In the genomic region with DNA sequence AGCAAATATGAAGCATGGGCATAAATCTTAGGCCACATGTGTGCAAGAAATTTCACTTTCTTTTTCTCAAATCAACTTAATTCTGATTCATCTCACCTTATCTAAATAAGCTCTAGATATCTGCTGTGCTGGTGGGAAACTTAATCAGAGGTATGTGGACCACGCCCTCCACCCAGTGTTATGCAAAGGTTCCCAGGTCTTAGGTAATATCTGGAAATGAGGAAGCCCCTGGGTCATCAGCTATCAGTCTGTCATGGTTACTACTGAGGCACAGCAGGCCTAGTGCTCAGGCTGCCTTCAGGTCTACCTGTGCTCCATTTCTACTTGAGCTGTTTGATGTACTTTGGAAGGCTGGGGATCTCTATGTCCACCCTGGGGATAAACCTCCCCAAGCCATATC, we compare ENCODE assay signal across 23 cellular contexts.
"Had no signal": no experiment of that assay in that cellular context is flagged by ENCODE, and none has a peak within 500 bp of the region (broad histone marks: within the 10 kb centered on the region; RNA-seq: fewer than 3 reads in every experiment).

No MANE protein-coding gene starts in this region.

- H3K36me3 ChIP-seq: cardiac muscle cell, suprapubic skin, transverse colon, uterus had no signal

- DNase-seq: activated CD4-positive, alpha-beta memory T cell treated with anti-CD3 and anti-CD28 coated beads, Interleukin-2, amount 10 ng/mL, durations not matched to agents 7 days and 5 days; activated CD4-positive, alpha-beta T cell treated with anti-CD3 and anti-CD28 coated beads, Interleukin-2, amount 10 ng/mL, durations not matched to agents 24 days and 14 days; activated effector memory CD4-positive, alpha-beta T cell treated with Interleukin-2 at 50 U/mL for 16 hours; activated naive CD4-positive, alpha-beta T cell treated with anti-CD3 and anti-CD28 coated beads, Interleukin-2, amount 10 ng/mL, durations not matched to agents 7 days and 5 days; activated T-cell treated with anti-CD3 and anti-CD28 coated beads, Interleukin-2, amount 50 U/mL, for 72 hours; cortex of kidney; effector CD4-positive, alpha-beta T cell; foreskin melanocyte; glutamatergic neuron; hippocampal formation; left colon; nephron progenitor cell; right cardiac atrium; stimulated activated CD4-positive, alpha-beta T cell treated with anti-CD3 and anti-CD28 coated beads, Interleukin-12 subunit alpha, Interleukin-12 subunit beta, amount 100 ng/mL, for 4 hours; stimulated activated naive CD8-positive, alpha-beta T cell treated with anti-CD3 and anti-CD28 coated beads, Interleukin-15, amount 100 ng/mL, for 72 hours; transverse colon; uterus had no signal

- H3K27ac ChIP-seq: cardiac muscle cell, parathyroid adenoma, suprapubic skin, transverse colon, uterus had no signal

- H3K27me3 Mint-ChIP-seq: activated CD4-positive, alpha-beta memory T cell treated with anti-CD3 and anti-CD28 coated beads, Interleukin-2, amount 10 ng/mL, durations not matched to agents 7 days and 5 days; activated CD4-positive, alpha-beta T cell treated with anti-CD3 and anti-CD28 coated beads, Interleukin-2, amount 10 ng/mL, durations not matched to agents 24 days and 14 days; activated naive CD4-positive, alpha-beta T cell treated with anti-CD3 and anti-CD28 coated beads, Interleukin-2, amount 10 ng/mL, durations not matched to agents 7 days and 5 days; memory B cell; stimulated activated naive CD8-positive, alpha-beta T cell treated with anti-CD3 and anti-CD28 coated beads, Interleukin-15, amount 100 ng/mL, for 72 hours had no signal

- H3K4me1 ChIP-seq: parathyroid adenoma, suprapubic skin, transverse colon, uterus had no signal

- H2AFZ ChIP-seq: parathyroid adenoma had no signal

- H3K27me3 ChIP-seq: cardiac muscle cell, suprapubic skin, transverse colon, uterus had no signal

- H3K9me3 ChIP-seq: suprapubic skin, transverse colon, uterus had no signal

- H3K36me3 Mint-ChIP-seq: activated naive CD4-positive, alpha-beta T cell treated with anti-CD3 and anti-CD28 coated beads, Interleukin-2, amount 10 ng/mL, durations not matched to agents 7 days and 5 days; memory B cell; stimulated activated effector memory CD8-positive, alpha-beta T cell treated with anti-CD3 and anti-CD28 coated beads, Interleukin-12 subunit alpha, Interleukin-12 subunit beta, amount 100 ng/mL, for 72 hours had no signal

- H3K4me1 Mint-ChIP-seq: activated CD4-positive, alpha-beta memory T cell treated with anti-CD3 and anti-CD28 coated beads, Interleukin-2, amount 10 ng/mL, durations not matched to agents 7 days and 5 days; activated CD4-positive, alpha-beta T cell treated with anti-CD3 and anti-CD28 coated beads, Interleukin-2, amount 10 ng/mL, durations not matched to agents 24 days and 14 days; activated naive CD4-positive, alpha-beta T cell treated with anti-CD3 and anti-CD28 coated beads, Interleukin-2, amount 10 ng/mL, durations not matched to agents 7 days and 5 days; memory B cell; stimulated activated effector memory CD8-positive, alpha-beta T cell treated with anti-CD3 and anti-CD28 coated beads, Interleukin-12 subunit alpha, Interleukin-12 subunit beta, amount 100 ng/mL, for 72 hours; stimulated activated naive CD8-positive, alpha-beta T cell treated with anti-CD3 and anti-CD28 coated beads, Interleukin-15, amount 100 ng/mL, for 72 hours had no signal

- H3K4me3 ChIP-seq: cardiac muscle cell, suprapubic skin, transverse colon, uterus had no signal

- ATAC-seq: activated CD4-positive, CD25-positive, alpha-beta regulatory T cell treated with anti-CD3 and anti-CD28 coated beads, Interleukin-2, amount 50 U/mL, for 24 hours; activated T-cell treated with anti-CD3 and anti-CD28 coated beads, Interleukin-2, amount 50 U/mL, for 72 hours; left colon; right cardiac atrium; stimulated activated effector memory CD8-positive, alpha-beta T cell treated with anti-CD3 and anti-CD28 coated beads, Interleukin-12 subunit alpha, Interleukin-12 subunit beta, amount 100 ng/mL, for 72 hours; stimulated activated naive CD8-positive, alpha-beta T cell treated with anti-CD3 and anti-CD28 coated beads, Interleukin-15, amount 100 ng/mL, for 72 hours had no signal

- H3K9me3 Mint-ChIP-seq: activated CD4-positive, alpha-beta memory T cell treated with anti-CD3 and anti-CD28 coated beads, Interleukin-2, amount 10 ng/mL, durations not matched to agents 7 days and 5 days; activated CD4-positive, alpha-beta T cell treated with anti-CD3 and anti-CD28 coated beads, Interleukin-2, amount 10 ng/mL, durations not matched to agents 24 days and 14 days; activated naive CD4-positive, alpha-beta T cell treated with anti-CD3 and anti-CD28 coated beads, Interleukin-2, amount 10 ng/mL, durations not matched to agents 7 days and 5 days; activated T-cell treated with anti-CD3 and anti-CD28 coated beads, Interleukin-2, amount 50 U/mL, for 72 hours; memory B cell; nephron progenitor cell; stimulated activated effector memory CD8-positive, alpha-beta T cell treated with anti-CD3 and anti-CD28 coated beads, Interleukin-12 subunit alpha, Interleukin-12 subunit beta, amount 100 ng/mL, for 72 hours; stimulated activated naive CD8-positive, alpha-beta T cell treated with anti-CD3 and anti-CD28 coated beads, Interleukin-15, amount 100 ng/mL, for 72 hours had no signal

- H3K27ac Mint-ChIP-seq: activated CD4-positive, alpha-beta memory T cell treated with anti-CD3 and anti-CD28 coated beads, Interleukin-2, amount 10 ng/mL, durations not matched to agents 7 days and 5 days; activated CD4-positive, alpha-beta T cell treated with anti-CD3 and anti-CD28 coated beads, Interleukin-2, amount 10 ng/mL, durations not matched to agents 24 days and 14 days; activated naive CD4-positive, alpha-beta T cell treated with anti-CD3 and anti-CD28 coated beads, Interleukin-2, amount 10 ng/mL, durations not matched to agents 7 days and 5 days; activated T-cell treated with anti-CD3 and anti-CD28 coated beads, Interleukin-2, amount 50 U/mL, for 72 hours; memory B cell; nephron progenitor cell; stimulated activated effector memory CD8-positive, alpha-beta T cell treated with anti-CD3 and anti-CD28 coated beads, Interleukin-12 subunit alpha, Interleukin-12 subunit beta, amount 100 ng/mL, for 72 hours; stimulated activated naive CD8-positive, alpha-beta T cell treated with anti-CD3 and anti-CD28 coated beads, Interleukin-15, amount 100 ng/mL, for 72 hours had no signal

- H3K4me3 Mint-ChIP-seq: activated CD4-positive, alpha-beta memory T cell treated with anti-CD3 and anti-CD28 coated beads, Interleukin-2, amount 10 ng/mL, durations not matched to agents 7 days and 5 days; activated CD4-positive, alpha-beta T cell treated with anti-CD3 and anti-CD28 coated beads, Interleukin-2, amount 10 ng/mL, durations not matched to agents 24 days and 14 days; activated naive CD4-positive, alpha-beta T cell treated with anti-CD3 and anti-CD28 coated beads, Interleukin-2, amount 10 ng/mL, durations not matched to agents 7 days and 5 days; activated T-cell treated with anti-CD3 and anti-CD28 coated beads, Interleukin-2, amount 50 U/mL, for 72 hours; memory B cell; nephron progenitor cell; stimulated activated effector memory CD8-positive, alpha-beta T cell treated with anti-CD3 and anti-CD28 coated beads, Interleukin-12 subunit alpha, Interleukin-12 subunit beta, amount 100 ng/mL, for 72 hours; stimulated activated naive CD8-positive, alpha-beta T cell treated with anti-CD3 and anti-CD28 coated beads, Interleukin-15, amount 100 ng/mL, for 72 hours had no signal

- H3K79me2 ChIP-seq: parathyroid adenoma had no signal
